ENCODE assay signal across 9 cellular contexts in genomic region chr5:135880278-135880677, GRCh38. TPM values are rescaled to one million over a fixed set of nuclear protein-coding genes. Genes with fewer than 3 reads are reported as not detected.
A peak's percentile ranks its signal among the peaks of the same experiment; 100 is the strongest.
DNase-seq lines count a peak whose midpoint lies in the region; ATAC-seq and TF ChIP-seq lines count a peak whose summit lies in the region.
"Had no signal": no experiment of that assay in that cellular context is flagged by ENCODE, and none has a peak within 500 bp of the region (broad histone marks: within the 10 kb centered on the region; RNA-seq: fewer than 3 reads in every experiment).

No MANE protein-coding gene starts in this region.

- H2AFZ ChIP-seq in DND-41 (ENCODE audit: low read depth, low read length) (no peak overlapping the region), H9 (ENCODE audit: low read length) (no peak overlapping the region)

- H3K56ac ChIP-seq in H9 (ENCODE audit: insufficient read length, low read depth, low read length): no peak overlapping the region

- peaks cover 23% of the 10 kb centered on the region for H3K27me3 Mint-ChIP-seq in H9 (ENCODE audit: low read depth)
- peaks cover 28 to 57% of the 10 kb centered on the region in 2 donors for H3K27me3 Mint-ChIP-seq in CD8-positive, alpha-beta memory T cell

- no peak overlapping the region for H4K8ac ChIP-seq in H9 (replicated peaks; ENCODE audit: insufficient read length, low read depth, low read length)

- H3K23ac ChIP-seq in H9 (ENCODE audit: insufficient read length, low read depth, low read length): no peak overlapping the region

- no peaks in the 10 kb centered on the region for H3K23me2 ChIP-seq in H9 (ENCODE audit: insufficient read length, low read depth, low read length, poor library complexity, severe bottlenecking)

- peak; percentile 16 for DNase-seq in DND-41
- peak; percentile 80 for DNase-seq in H9
- peak; percentile 37 for DNase-seq in kidney tubule cell (ENCODE audit: low spot score)
- no peak for DNase-seq in NCI-H2081 treated with DMSO at 0.1 percent for 48 hours (lab: John Stamatoyannopoulos, UW)
- no peak for DNase-seq in CD8-positive, alpha-beta memory T cell

- no peak overlapping the region for H2BK15ac ChIP-seq in H9 (ENCODE audit: low read depth, low read length)

- no peak overlapping the region for H4K5ac ChIP-seq in H9 (ENCODE audit: insufficient read length, low read depth, low read length)

- no peak overlapping the region for H3K4me3 Mint-ChIP-seq in H9
- H3K4me3 Mint-ChIP-seq in CD8-positive, alpha-beta memory T cell: no peak overlapping the region
- H3K4me3 Mint-ChIP-seq: natural killer cell treated with Interleukin-12 subunit alpha and Interleukin-12 subunit beta and Interleukin-15 and Interleukin-18, amount 100 ng/mL, for 72 hours had no signal

- H3K4ac ChIP-seq in H9 (ENCODE audit: low read depth, low read length): no peak overlapping the region

- H3K36me3 Mint-ChIP-seq in H9 (ENCODE audit: insufficient read depth in 1 of 3, low read depth in 3 of 3): no peaks in the 10 kb centered on the region
- H3K36me3 Mint-ChIP-seq in CD8-positive, alpha-beta memory T cell: no peaks in the 10 kb centered on the region
- H3K36me3 Mint-ChIP-seq: natural killer cell treated with Interleukin-12 subunit alpha and Interleukin-12 subunit beta and Interleukin-15 and Interleukin-18, amount 100 ng/mL, for 72 hours had no signal

- H3K79me1 ChIP-seq in H9 (ENCODE audit: insufficient read depth, low read depth, low read length, poor library complexity, severe bottlenecking): no peaks in the 10 kb centered on the region

- H2BK12ac ChIP-seq in H9 (ENCODE audit: insufficient read length, low read depth, low read length): no peak overlapping the region

- H2BK120ac ChIP-seq in H9 (ENCODE audit: low read depth, low read length, poor library complexity, severe bottlenecking): no peak overlapping the region

- TF ChIP-seq CTCF in DND-41 (IDR thresholded peaks at IDR 0.05; ENCODE audit: borderline replicate concordance, extremely low read depth, low read length, poor library complexity, severe bottlenecking) (peak; percentile 51), H9 (conservative IDR thresholded peaks at IDR 0.05) (peak; percentile 72)

- no peak overlapping the region for H4K91ac ChIP-seq in H9 (ENCODE audit: insufficient read length, low read depth, low read length)

- CTCF ChIA-PET in CD8-positive, alpha-beta memory T cell (lab: Charles Lee): no interaction called here

- no peak overlapping the region for H2BK20ac ChIP-seq in H9 (ENCODE audit: low read depth, low read length, poor library complexity, severe bottlenecking)

- no peak overlapping the region for H3K14ac ChIP-seq in H9 (ENCODE audit: insufficient read depth, low read length)

- H3K27me3 ChIP-seq in DND-41 (ENCODE audit: insufficient read depth, low read length, poor library complexity) (peaks cover 12% of the 10 kb centered on the region), H9 (ENCODE audit: insufficient read depth, low read length) (no peaks in the 10 kb centered on the region)
- no peaks in the 10 kb centered on the region for H3K27me3 ChIP-seq in CD8-positive, alpha-beta memory T cell (ENCODE audit: insufficient read depth, low read length, poor library complexity, severe bottlenecking)

- no peaks in the 10 kb centered on the region for H3K36me3 ChIP-seq in DND-41 (ENCODE audit: insufficient read depth, low read length)
- H3K36me3 ChIP-seq in CD8-positive, alpha-beta memory T cell (ENCODE audit: insufficient read depth, low read length): no peaks in the 10 kb centered on the region

- H3K27ac Mint-ChIP-seq in H9: no peak overlapping the region; a peak in 2 of 7 replicates
- H3K27ac Mint-ChIP-seq in CD8-positive, alpha-beta memory T cell: no peak overlapping the region
- H3K27ac Mint-ChIP-seq: natural killer cell treated with Interleukin-12 subunit alpha and Interleukin-12 subunit beta and Interleukin-15 and Interleukin-18, amount 100 ng/mL, for 72 hours had no signal

- H3K79me2 ChIP-seq in DND-41 (ENCODE audit: insufficient read depth, low read length): no peaks in the 10 kb centered on the region
- H3K79me2 ChIP-seq in H9 (ENCODE audit: insufficient read depth, low read length): no peaks in the 10 kb centered on the region

- no peaks in the 10 kb centered on the region for H3K9me3 Mint-ChIP-seq in H9
- no peaks in the 10 kb centered on the region for H3K9me3 Mint-ChIP-seq in CD8-positive, alpha-beta memory T cell
- H3K9me3 Mint-ChIP-seq: natural killer cell treated with Interleukin-12 subunit alpha and Interleukin-12 subunit beta and Interleukin-15 and Interleukin-18, amount 100 ng/mL, for 72 hours had no signal

- ATAC-seq in DND-41 (ENCODE audit: insufficient read depth, low read depth) (peak; percentile 56; the same call in 1 of the 3 replicates), SK-N-SH treated with all-trans-retinoic acid at 6 μM for 48 hours (peak; percentile 83), GM21576 (IDR thresholded peaks at IDR 0.05; ENCODE audit: unreplicated experiment) (no peak)

- WGBS in H9 (ENCODE audit: extremely low coverage, insufficient read length, low lambda C conversion rate): no CpG with 5 or more reads among the region's 3 CpGs

- H3K4me3 ChIP-seq in DND-41 (ENCODE audit: low read depth in 1 of 2, low read length in 2 of 2): no peak overlapping the region
- H3K4me3 ChIP-seq in CD8-positive, alpha-beta memory T cell (ENCODE audit: low read length): no peak overlapping the region
- H3K4me3 ChIP-seq: SK-N-MC had no signal

- H3K9ac ChIP-seq in DND-41 (ENCODE audit: low read depth, low read length) (no peak overlapping the region), H9 (ENCODE audit: extremely low read depth, insufficient read length, low read length) (no peak overlapping the region)

- H3K4me2 ChIP-seq in DND-41 (ENCODE audit: insufficient read depth, low read length): no peak overlapping the region
- H3K4me2 ChIP-seq in H9 (ENCODE audit: insufficient read depth, insufficient read length, low read length): no peak overlapping the region

- H4K20me1 ChIP-seq in DND-41 (ENCODE audit: insufficient read depth, low read length) (0 out of 2 replicates have a peak, but pooled peaks cover 2% of the 10 kb centered on the region), H9 (ENCODE audit: control insufficient read depth, insufficient read depth, insufficient read length) (no peaks in the 10 kb centered on the region)

- H3K9me3 ChIP-seq in DND-41 (ENCODE audit: insufficient read depth, low read length, severe bottlenecking): no peaks in the 10 kb centered on the region
- no peaks in the 10 kb centered on the region for H3K9me3 ChIP-seq in H9 (ENCODE audit: control insufficient read depth, low read depth, low read length)
- no peaks in the 10 kb centered on the region for H3K9me3 ChIP-seq in CD8-positive, alpha-beta memory T cell (ENCODE audit: low read length)

- no peak overlapping the region for H3K18ac ChIP-seq in H9 (ENCODE audit: insufficient read length, low read depth, low read length)

- H3T11ph ChIP-seq in H9 (ENCODE audit: low read length): no peak overlapping the region

- H2BK5ac ChIP-seq in H9 (ENCODE audit: insufficient read length, low read length): no peak overlapping the region

- no peaks in the 10 kb centered on the region for H3K4me1 ChIP-seq in DND-41 (ENCODE audit: insufficient read depth, low read length)
- no peaks in the 10 kb centered on the region; the same call in 1 of the 2 replicates for H3K4me1 ChIP-seq in H9 (ENCODE audit: insufficient read depth, low read length)
- H3K4me1 ChIP-seq in CD8-positive, alpha-beta memory T cell (ENCODE audit: insufficient read depth, low read length): no peaks in the 10 kb centered on the region

- POLR2A ChIA-PET in CD8-positive, alpha-beta memory T cell (lab: Charles Lee): no interaction called here

- H2AK5ac ChIP-seq in H9 (ENCODE audit: insufficient read length, low read length): no peak overlapping the region

- peaks cover 17 to 23% of the 10 kb centered on the region in 2 experiments for H3K4me1 Mint-ChIP-seq in H9
- no peaks in the 10 kb centered on the region for H3K4me1 Mint-ChIP-seq in CD8-positive, alpha-beta memory T cell

- H3K27ac ChIP-seq in DND-41 (ENCODE audit: low read length) (no peak overlapping the region), H9 (ENCODE audit: insufficient read length, low read depth, low read length) (no peak overlapping the region)
- H3K27ac ChIP-seq in CD8-positive, alpha-beta memory T cell (ENCODE audit: low read depth, low read length): no peak overlapping the region
- H3K27ac ChIP-seq: SK-N-MC had no signal

TF ChIP-seq in SK-N-SH treated with all-trans-retinoic acid at 6 μM for 48 hours, 23 proteins besides CTCF, POLR2A, EP300 and RAD21 (continues in another document):
- no peak for TF ChIP-seq PATZ1 (CRISPR knock-in tag; IDR thresholded peaks at IDR 0.05; ENCODE audit: borderline replicate concordance)
- TF ChIP-seq GLIS3 (CRISPR knock-in tag; IDR thresholded peaks at IDR 0.05): no peak
- TF ChIP-seq ESRRG (CRISPR knock-in tag; IDR thresholded peaks at IDR 0.05): no peak
- no peak for TF ChIP-seq ZC3H10 (CRISPR knock-in tag; IDR thresholded peaks at IDR 0.05)

RNA-seq across cellular contexts. Expression of gene IL9, which starts 15.4 kb away (rescaled TPM):
- total RNA-seq in H9 (2021): not detected in 2 replicates
- 10 to 100 TPM; 12.5 to 13.0 TPM for total RNA-seq in CD8-positive, alpha-beta memory T cell
- not detected for polyA plus RNA-seq in CD8-positive, alpha-beta memory T cell

RNA-seq across cellular contexts. Expression of gene SLC25A48, which starts 45.8 kb away (rescaled TPM):
- total RNA-seq in H9 (2021): 0.46 and 0.66 TPM in 2 replicates
- not detected for total RNA-seq in CD8-positive, alpha-beta memory T cell
- not detected for polyA plus RNA-seq in CD8-positive, alpha-beta memory T cell
- total RNA-seq: natural killer cell treated with Interleukin-12 subunit alpha and Interleukin-12 subunit beta and Interleukin-15 and Interleukin-18, amount 100 ng/mL, for 72 hours had no signal

Comparison
In these comparisons a context has a peak if more than half of its experiments do, and no peak if none do; other contexts are left out.
1. DNase-seq: peak in DND-41 (single experiment), H9 (single experiment) and kidney tubule cell (single experiment); none in NCI-H2081 treated with DMSO at 0.1 percent for 48 hours (single experiment) and CD8-positive, alpha-beta memory T cell (0 of 5).
2. RNA of gene IL9, which starts 15.4 kb away (total RNA-seq): 12.5 to 13.0 TPM in CD8-positive, alpha-beta memory T cell; not detected in H9; every median in the first group is over 10 times any median in the second.